ENCODE assay signal across 1 cellular context in genomic region chr5:109703827-109704226, GRCh38.
TF ChIP-seq lines count a peak whose summit lies in the region.

No MANE protein-coding gene starts in this region.

TF ChIP-seq in K562, 482 proteins besides CTCF, POLR2A, EP300 and RAD21 (continued from another document and continues in another):
- TF ChIP-seq ZBTB33 (CRISPR knock-in tag; IDR thresholded peaks at IDR 0.05) (peak; percentile 31; the same call in 1 of the 2 replicates), FOXP1 (CRISPR knock-in tag; IDR thresholded peaks at IDR 0.05) (no peak), MEF2A (IDR thresholded peaks at IDR 0.05; ENCODE audit: control insufficient read depth, low read depth, low read length) (no peak), ETV5 (CRISPR knock-in tag; IDR thresholded peaks at IDR 0.05; ENCODE audit: low read depth) (no peak), ZNF146 (CRISPR knock-in tag; IDR thresholded peaks at IDR 0.05; ENCODE audit: unreplicated experiment) (no peak), SFPQ (IDR thresholded peaks at IDR 0.05; ENCODE audit: low read depth, low read length) (no peak), LCOR (CRISPR knock-in tag; IDR thresholded peaks at IDR 0.05) (peak; percentile 85), NFATC3 (IDR thresholded peaks at IDR 0.05) (no peak), ZBTB43 (CRISPR knock-in tag; IDR thresholded peaks at IDR 0.05) (no peak), NFIC (IDR thresholded peaks at IDR 0.05) (peak; percentile 76), RNF219 (CRISPR knock-in tag; IDR thresholded peaks at IDR 0.05) (no peak), MTF1 (CRISPR knock-in tag; IDR thresholded peaks at IDR 0.05; ENCODE audit: borderline replicate concordance) (no peak), MAFG (tag; conservative IDR thresholded peaks at IDR 0.05) (no peak), E2F1 (CRISPR knock-in tag; IDR thresholded peaks at IDR 0.05) (no peak), BRF1 (IDR thresholded peaks at IDR 0.05; ENCODE audit: borderline replicate concordance, extremely low read depth, insufficient read length) (no peak), CBX1 (IDR thresholded peaks at IDR 0.05; ENCODE audit: low read depth) (no peak), ZNF134 (CRISPR knock-in tag; conservative IDR thresholded peaks at IDR 0.05) (no peak), TBL1XR1 (IDR thresholded peaks at IDR 0.05; ENCODE audit: low read length in 2 of 2) (peak in 1 of 2 experiments; percentile 89; a peak in 1 of 4 replicates), BMI1 (IDR thresholded peaks at IDR 0.05; ENCODE audit: low read length) (no peak), SPI1 (IDR thresholded peaks at IDR 0.05; ENCODE audit: borderline replicate concordance, low read depth, low read length) (no peak), KLF1 (tag; IDR thresholded peaks at IDR 0.05) (peak; percentile 54; the same call in 1 of the 2 replicates), PRMT5 (CRISPR knock-in tag; IDR thresholded peaks at IDR 0.05) (no peak), ZNF280B (CRISPR knock-in tag; IDR thresholded peaks at IDR 0.05) (no peak), ARID2 (IDR thresholded peaks at IDR 0.05) (no peak), ZNF445 (CRISPR knock-in tag; IDR thresholded peaks at IDR 0.05; ENCODE audit: low read depth) (no peak), RHOXF2B (CRISPR knock-in tag; conservative IDR thresholded peaks at IDR 0.05) (no peak), CHD7 (IDR thresholded peaks at IDR 0.05; ENCODE audit: low read depth, low read length) (no peak), ZFP91 (CRISPR knock-in tag; IDR thresholded peaks at IDR 0.05) (no peak), RBM14 (IDR thresholded peaks at IDR 0.05; ENCODE audit: borderline replicate concordance, insufficient read depth, low read depth, low read length) (no peak), BRF2 (IDR thresholded peaks at IDR 0.05; ENCODE audit: borderline replicate concordance, insufficient read depth, insufficient read length) (no peak), NBN (IDR thresholded peaks at IDR 0.05; ENCODE audit: low read depth) (0 out of 2 replicates have a peak, but pooled peaks have one; percentile 71), LARP7 (IDR thresholded peaks at IDR 0.05) (no peak), MTA3 (IDR thresholded peaks at IDR 0.05; ENCODE audit: borderline replicate concordance) (peak; percentile 79)
